ENCODE assay signal across 23 cellular contexts in the genomic region with DNA sequence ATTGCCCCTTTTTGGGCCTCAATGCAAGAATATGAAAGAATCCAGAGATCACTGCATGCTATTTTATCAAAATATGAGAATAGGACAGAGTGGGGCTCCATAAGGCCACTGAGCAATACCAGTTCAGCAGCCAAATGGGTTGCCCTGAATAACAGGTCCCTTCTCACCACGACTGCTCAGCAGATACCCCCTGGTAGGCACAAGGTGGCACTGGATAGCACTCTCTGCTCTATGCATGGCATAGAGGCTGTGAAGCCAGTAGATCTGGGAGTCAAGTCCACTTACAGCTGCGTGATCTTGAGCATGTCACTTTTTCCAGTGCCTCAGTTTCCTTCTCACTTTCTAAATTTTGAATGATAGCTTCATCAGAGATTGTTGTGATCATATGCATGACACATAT.
"Had no signal": no experiment of that assay in that cellular context is flagged by ENCODE, and none has a peak within 500 bp of the region (broad histone marks: within the 10 kb centered on the region; RNA-seq: fewer than 3 reads in every experiment).

No MANE protein-coding gene starts in this region.

- DNase-seq: activated CD4-positive, alpha-beta memory T cell treated with anti-CD3 and anti-CD28 coated beads, Interleukin-2, amount 10 ng/mL, durations not matched to agents 7 days and 5 days; activated CD4-positive, alpha-beta T cell treated with anti-CD3 and anti-CD28 coated beads for 4 hours; activated CD8-positive, alpha-beta memory T cell treated with anti-CD3 and anti-CD28 coated beads, Interleukin-2, amount 10 ng/mL, durations not matched to agents 7 days and 5 days; activated naive CD4-positive, alpha-beta T cell; activated naive CD8-positive, alpha-beta T cell treated with anti-CD3 and anti-CD28 coated beads for 36 hours; activated T-cell treated with anti-CD3 and anti-CD28 coated beads, Interleukin-2, amount 50 U/mL, for 1 hour; amniotic stem cell; caudate nucleus; endodermal cell; foreskin keratinocyte; glutamatergic neuron; hippocampal formation; lower lobe of right lung; occipital lobe; posterior cingulate gyrus; retina; stimulated activated CD4-positive, alpha-beta T cell treated with anti-CD3 and anti-CD28 coated beads, Interleukin-2, amount 100 ng/mL, for 48 hours; transverse colon; uterus had no signal

- H3K4me3 ChIP-seq: lower lobe of right lung, transverse colon, uterus had no signal

- H3K36me3 Mint-ChIP-seq: activated CD8-positive, alpha-beta memory T cell treated with anti-CD3 and anti-CD28 coated beads, Interleukin-2, amount 10 ng/mL, durations not matched to agents 7 days and 5 days; activated naive CD8-positive, alpha-beta T cell treated with anti-CD3 and anti-CD28 coated beads for 36 hours; mesothelial cell of epicardium had no signal

- H3K27ac ChIP-seq: epithelial cell of prostate, foreskin keratinocyte, lower lobe of right lung, transverse colon, uterus had no signal

- H3K4me1 Mint-ChIP-seq: activated CD4-positive, alpha-beta memory T cell treated with anti-CD3 and anti-CD28 coated beads, Interleukin-2, amount 10 ng/mL, durations not matched to agents 7 days and 5 days; activated CD8-positive, alpha-beta memory T cell treated with anti-CD3 and anti-CD28 coated beads, Interleukin-2, amount 10 ng/mL, durations not matched to agents 7 days and 5 days; activated naive CD8-positive, alpha-beta T cell treated with anti-CD3 and anti-CD28 coated beads for 36 hours; activated T-helper 17 cell treated with anti-CD3 and anti-CD28 coated beads, Interleukin-2, amount 50 U/mL, for 72 hours; mesothelial cell of epicardium had no signal

- H3K9me3 Mint-ChIP-seq: activated CD4-positive, alpha-beta memory T cell treated with anti-CD3 and anti-CD28 coated beads, Interleukin-2, amount 10 ng/mL, durations not matched to agents 7 days and 5 days; activated naive CD8-positive, alpha-beta T cell treated with anti-CD3 and anti-CD28 coated beads for 36 hours; activated T-helper 17 cell treated with anti-CD3 and anti-CD28 coated beads, Interleukin-2, amount 50 U/mL, for 72 hours; endodermal cell; mesothelial cell of epicardium; stimulated activated naive CD8-positive, alpha-beta T cell treated with anti-CD3 and anti-CD28 coated beads, Interleukin-15, Interleukin-2, amounts not matched to agents 100 ng/mL and 50 ng/mL, for 24 hours had no signal

- H3K27ac Mint-ChIP-seq: activated CD4-positive, alpha-beta memory T cell treated with anti-CD3 and anti-CD28 coated beads, Interleukin-2, amount 10 ng/mL, durations not matched to agents 7 days and 5 days; activated CD8-positive, alpha-beta memory T cell treated with anti-CD3 and anti-CD28 coated beads, Interleukin-2, amount 10 ng/mL, durations not matched to agents 7 days and 5 days; activated naive CD8-positive, alpha-beta T cell treated with anti-CD3 and anti-CD28 coated beads for 36 hours; activated T-helper 17 cell treated with anti-CD3 and anti-CD28 coated beads, Interleukin-2, amount 50 U/mL, for 72 hours; endodermal cell; mesothelial cell of epicardium; stimulated activated naive CD8-positive, alpha-beta T cell treated with anti-CD3 and anti-CD28 coated beads, Interleukin-15, Interleukin-2, amounts not matched to agents 100 ng/mL and 50 ng/mL, for 24 hours had no signal

- H3K36me3 ChIP-seq: lower lobe of right lung, transverse colon, uterus had no signal

- ATAC-seq: activated CD8-positive, alpha-beta memory T cell treated with anti-CD3 and anti-CD28 coated beads, Interleukin-2, amount 10 ng/mL, durations not matched to agents 7 days and 5 days; activated T-helper 17 cell treated with anti-CD3 and anti-CD28 coated beads, Interleukin-2, amount 50 U/mL, for 72 hours; foreskin keratinocyte; lower lobe of right lung had no signal

- H3K27me3 Mint-ChIP-seq: activated CD4-positive, alpha-beta memory T cell treated with anti-CD3 and anti-CD28 coated beads, Interleukin-2, amount 10 ng/mL, durations not matched to agents 7 days and 5 days; activated CD8-positive, alpha-beta memory T cell treated with anti-CD3 and anti-CD28 coated beads, Interleukin-2, amount 10 ng/mL, durations not matched to agents 7 days and 5 days; activated naive CD8-positive, alpha-beta T cell treated with anti-CD3 and anti-CD28 coated beads for 36 hours had no signal

- H3K27me3 ChIP-seq: foreskin keratinocyte, transverse colon, uterus had no signal

- H3K4me3 Mint-ChIP-seq: activated CD4-positive, alpha-beta memory T cell treated with anti-CD3 and anti-CD28 coated beads, Interleukin-2, amount 10 ng/mL, durations not matched to agents 7 days and 5 days; activated CD8-positive, alpha-beta memory T cell treated with anti-CD3 and anti-CD28 coated beads, Interleukin-2, amount 10 ng/mL, durations not matched to agents 7 days and 5 days; activated naive CD8-positive, alpha-beta T cell treated with anti-CD3 and anti-CD28 coated beads for 36 hours; activated T-helper 17 cell treated with anti-CD3 and anti-CD28 coated beads, Interleukin-2, amount 50 U/mL, for 72 hours; endodermal cell; mesothelial cell of epicardium; stimulated activated naive CD8-positive, alpha-beta T cell treated with anti-CD3 and anti-CD28 coated beads, Interleukin-15, Interleukin-2, amounts not matched to agents 100 ng/mL and 50 ng/mL, for 24 hours had no signal

- H3K9me3 ChIP-seq: lower lobe of right lung, transverse colon, uterus had no signal

- H3K4me1 ChIP-seq: foreskin keratinocyte, lower lobe of right lung, uterus had no signal
